Comparison of ENCODE assay signal across 18 cellular contexts in the genomic region with DNA sequence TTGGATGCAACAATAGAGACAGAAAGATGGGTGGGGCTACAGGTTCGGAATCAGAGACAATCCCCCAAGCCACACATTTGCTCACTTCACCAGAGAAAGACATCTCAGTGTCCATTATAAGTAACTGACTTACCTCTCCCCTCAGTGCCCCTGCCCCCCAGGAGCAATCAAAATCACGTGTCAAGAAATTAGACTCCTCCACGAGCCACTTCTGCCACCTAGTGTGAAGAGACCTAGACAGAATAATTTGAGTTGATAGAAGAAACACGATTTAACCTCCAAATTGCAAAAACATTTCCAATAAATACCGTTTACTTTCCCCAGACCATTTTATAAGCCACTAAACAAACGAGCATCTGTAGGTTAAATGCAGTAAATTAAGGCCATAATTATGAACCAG.
DNase-seq lines count a peak whose midpoint lies in the region; ATAC-seq, FAIRE-seq and TF ChIP-seq lines count a peak whose summit lies in the region.
"Had no signal": no experiment of that assay in that cellular context is flagged by ENCODE, and none has a peak within 500 bp of the region (broad histone marks: within the 10 kb centered on the region; RNA-seq: fewer than 3 reads in every experiment).

No MANE protein-coding gene starts in this region.

- H3K4ac ChIP-seq in H1 (replicated peaks; ENCODE audit: insufficient read length, low read depth, low read length): no peak overlapping the region

- H3K4me1 ChIP-seq in OCI-LY1 (ENCODE audit: insufficient read depth, low read length, severe bottlenecking) (no peaks in the 10 kb centered on the region), H1 (replicated peaks in 1 of 4; ENCODE audit: control insufficient read depth in 3 of 4, insufficient read depth in 4 of 4, low read length in 3 of 4) (no peaks in the 10 kb centered on the region), uterus (no peaks in the 10 kb centered on the region)
- H3K4me1 ChIP-seq: Caco-2, neural progenitor cell had no signal

- DNase-seq in NCI-H1417 (lab: John Stamatoyannopoulos, UW) (peak in 2 of 3 experiments; percentile 37 to 64), NCI-H1417 treated with DMSO at 0.1 percent for 48 hours (lab: John Stamatoyannopoulos, UW) (no peak), DMS 273 (lab: John Stamatoyannopoulos, UW; ENCODE audit: unreplicated experiment) (peak; percentile 74), H1 (ENCODE audit: low read depth in 1 of 2, low spot score in 2 of 2) (no peak), T-helper 1 cell (no peak), uterus (no peak)
- DNase-seq: activated CD4-positive, alpha-beta T cell treated with anti-CD3 and anti-CD28 coated beads, Interleukin-2, amount 10 ng/mL, durations not matched to agents 24 days and 14 days; Caco-2; mesenchymal stem cell; NCI-H1092; NCI-H526 treated with DMSO at 0.1 percent for 48 hours; SHP77 treated with DMSO at 0.1 percent for 48 hours had no signal

- no peaks in the 10 kb centered on the region for H3F3A ChIP-seq in OCI-LY1 (ENCODE audit: insufficient read depth, low read length)

- no peak overlapping the region for H2BK12ac ChIP-seq in H1 (ENCODE audit: low read depth, low read length)

- no peak for ATAC-seq in HG03378 (IDR thresholded peaks at IDR 0.05; ENCODE audit: unreplicated experiment)

- intact Hi-C loops in uterus (cut with DNase I; ENCODE audit: low total_unique reads): no loop called here

- H3K14ac ChIP-seq in H1 (ENCODE audit: insufficient read length): no peak overlapping the region

- TF ChIP-seq EP300 in H1 (IDR thresholded peaks at IDR 0.05; ENCODE audit: borderline replicate concordance in 1 of 2, low read depth in 2 of 2, low read length in 2 of 2): no peak

- H2BK15ac ChIP-seq in H1 (ENCODE audit: low read length): no peak overlapping the region

- H3K79me2 ChIP-seq in OCI-LY1 (ENCODE audit: insufficient read depth, low read length) (no peaks in the 10 kb centered on the region), H1 (ENCODE audit: control insufficient read depth in 1 of 2, insufficient read depth in 2 of 2, low read length in 2 of 2) (no peaks in the 10 kb centered on the region)

- H3K9me2 ChIP-seq in OCI-LY1 (ENCODE audit: low read depth, low read length): no peaks in the 10 kb centered on the region

- H3K27ac ChIP-seq in OCI-LY1 (ENCODE audit: low read depth, low read length, poor library complexity, severe bottlenecking) (no peak overlapping the region), H1 (ENCODE audit: low read depth, low read length) (no peak overlapping the region), uterus (no peak overlapping the region)
- H3K27ac ChIP-seq: cardiac muscle cell, neural progenitor cell, suprapubic skin had no signal

- CTCF ChIA-PET in H1 (lab: Charles Lee; ENCODE audit: partially characterized antibody): interaction anchor here (0.9 to 1.4 kb wide), 2 partner anchors 10 to 20 kb away, joined by 3 to 4 read pairs; no protein-coding TSS in a partner anchor

- H2AFZ ChIP-seq in OCI-LY1 (ENCODE audit: low read length) (no peak overlapping the region), H1 (ENCODE audit: low read length) (no peak overlapping the region)
- H2AFZ ChIP-seq: neural progenitor cell had no signal

- H3K36me3 ChIP-seq in OCI-LY1 (ENCODE audit: insufficient read depth, low read length) (no peaks in the 10 kb centered on the region), H1 (ENCODE audit: control insufficient read depth in 2 of 4, insufficient read depth in 4 of 4, low read length in 3 of 4) (no peaks in the 10 kb centered on the region), uterus (no peaks in the 10 kb centered on the region)
- H3K36me3 ChIP-seq: cardiac muscle cell, neural progenitor cell, suprapubic skin had no signal

- H4K8ac ChIP-seq in H1 (ENCODE audit: extremely low read depth, insufficient read depth, low read length): no peak overlapping the region

- no peaks in the 10 kb centered on the region for H4K20me1 ChIP-seq in OCI-LY1 (ENCODE audit: insufficient read depth, low read length)
- H4K20me1 ChIP-seq in H1 (replicated peaks in 1 of 2; ENCODE audit: control insufficient read depth in 1 of 2, insufficient read depth in 2 of 2, low read length in 2 of 2): no peaks in the 10 kb centered on the region

- H2BK20ac ChIP-seq in H1 (ENCODE audit: low read length): no peak overlapping the region

- H3K18ac ChIP-seq in H1 (ENCODE audit: extremely low read depth, low read length): no peak overlapping the region

- H2AK5ac ChIP-seq in H1 (ENCODE audit: low read depth, low read length): no peak overlapping the region

- no peaks in the 10 kb centered on the region for H3K79me1 ChIP-seq in H1 (ENCODE audit: low read depth, low read length)

- H3K27me3 ChIP-seq in OCI-LY1 (ENCODE audit: insufficient read depth, low read length): no peaks in the 10 kb centered on the region
- H3K27me3 ChIP-seq in H1 (replicated peaks in 1 of 4; ENCODE audit: control insufficient read depth in 3 of 4, extremely low read depth in 1 of 4, insufficient read depth in 3 of 4, low read length in 3 of 4): no peaks in the 10 kb centered on the region
- H3K27me3 ChIP-seq in uterus: no peaks in the 10 kb centered on the region
- H3K27me3 ChIP-seq: cardiac muscle cell, neural progenitor cell, suprapubic skin had no signal

- no peak overlapping the region for H2BK120ac ChIP-seq in H1 (replicated peaks; ENCODE audit: low read depth, low read length)

- POLR2A ChIA-PET in H1 (lab: Charles Lee; ENCODE audit: partially characterized antibody): no interaction called here

- H3K23me2 ChIP-seq in H1 (ENCODE audit: low read depth, low read length): no peaks in the 10 kb centered on the region

- no peak overlapping the region for H3K56ac ChIP-seq in H1 (replicated peaks; ENCODE audit: insufficient read length, low read depth, low read length)

- peak; percentile 30 to 35 for TF ChIP-seq RAD21 in H1 (IDR thresholded peaks at IDR 0.05 in 1 of 2, conservative IDR thresholded peaks at IDR 0.05 in 1 of 2; ENCODE audit: low read depth in 2 of 2, low read length in 2 of 2)

- H4K91ac ChIP-seq in H1 (replicated peaks; ENCODE audit: insufficient read length, low read length): no peak overlapping the region

- no peak for TF ChIP-seq POLR2A in H1 (IDR thresholded peaks at IDR 0.05; ENCODE audit: control extremely low read depth in 1 of 2, low read depth in 2 of 2, low read length in 2 of 2)
- TF ChIP-seq POLR2A in uterus (IDR thresholded peaks at IDR 0.05): no peak

- WGBS in H1 (ENCODE audit: extremely low coverage in 1 of 2, insufficient coverage in 1 of 2, insufficient read length in 1 of 2, insufficient replicate concordance in 2 of 2, low coverage in 1 of 2, low lambda C conversion rate in 2 of 2, missing lambda C conversion rate in 1 of 2), 2 experiments: 87% methylated on average over 6 of the region's 6 CpGs; no CpG with 5 or more reads in 1 of the 2 experiments

- H3K4me3 ChIP-seq in OCI-LY1 (ENCODE audit: low read depth, low read length, poor library complexity, severe bottlenecking): no peak overlapping the region
- no peak overlapping the region for H3K4me3 ChIP-seq in H1 (ENCODE audit: extremely low read depth in 1 of 4, insufficient read depth in 2 of 4, low read depth in 3 of 4, low read length in 4 of 4)
- H3K4me3 ChIP-seq in uterus: no peak overlapping the region
- H3K4me3 ChIP-seq: cardiac muscle cell, neural progenitor cell, suprapubic skin had no signal

- no peak overlapping the region for H3K9ac ChIP-seq in OCI-LY1 (ENCODE audit: low read length)
- H3K9ac ChIP-seq in H1 (replicated peaks in 1 of 4; ENCODE audit: extremely low read depth in 1 of 4, low read depth in 3 of 4, low read length in 3 of 4): no peak overlapping the region
- H3K9ac ChIP-seq: neural progenitor cell had no signal

- H3K4me2 ChIP-seq in OCI-LY1 (ENCODE audit: low read length) (no peak overlapping the region), H1 (ENCODE audit: insufficient read depth in 1 of 2, low read depth in 2 of 2, low read length in 2 of 2) (no peak overlapping the region)
- H3K4me2 ChIP-seq: neural progenitor cell had no signal

- H3K9me3 ChIP-seq in OCI-LY1 (ENCODE audit: low read length) (no peaks in the 10 kb centered on the region), H1 (ENCODE audit: insufficient read depth in 2 of 2, low read depth in 1 of 2, low read length in 1 of 2) (no peaks in the 10 kb centered on the region), uterus (no peaks in the 10 kb centered on the region)
- H3K9me3 ChIP-seq: Caco-2, suprapubic skin had no signal

- no peak overlapping the region for H2BK5ac ChIP-seq in H1 (ENCODE audit: low read depth, low read length)

- no peak for FAIRE-seq in H1 (lab: Jason Lieb, UNC)
- FAIRE-seq: A204.1 had no signal

- TF ChIP-seq CTCF in OCI-LY1 (IDR thresholded peaks at IDR 0.05; ENCODE audit: low read length): peak; percentile 6; the same call in 1 of the 2 replicates
- peak in 1 of 3 experiments; percentile 5; a peak in 1 of 4 replicates for TF ChIP-seq CTCF in H1 (IDR thresholded peaks at IDR 0.05; ENCODE audit: control extremely low read depth in 1 of 3, insufficient read depth in 1 of 3, low read depth in 1 of 3, low read length in 3 of 3)
- TF ChIP-seq CTCF in uterus (IDR thresholded peaks at IDR 0.05): no peak

- no peak overlapping the region for H4K5ac ChIP-seq in H1 (ENCODE audit: insufficient read length, low read depth, low read length)

- H3K23ac ChIP-seq in H1 (ENCODE audit: insufficient read length): no peak overlapping the region

TF ChIP-seq in H1, 55 proteins besides CTCF, POLR2A, EP300 and RAD21 (continues in another document):
- TF ChIP-seq EZH2 (IDR thresholded peaks at IDR 0.05; ENCODE audit: low read depth, low read length, severe bottlenecking) (no peak), RNF2 (IDR thresholded peaks at IDR 0.05; ENCODE audit: borderline replicate concordance, low read depth, low read length, missing control alignments, poor library complexity, severe bottlenecking) (no peak), BCL11A (IDR thresholded peaks at IDR 0.05; ENCODE audit: low read depth in 2 of 2, low read length in 2 of 2) (no peak), TEAD4 (IDR thresholded peaks at IDR 0.05; ENCODE audit: low read depth, low read length) (no peak), SIRT6 (IDR thresholded peaks at IDR 0.05; ENCODE audit: low read length) (no peak), SP1 (IDR thresholded peaks at IDR 0.05; ENCODE audit: low read depth, low read length) (no peak), NRF1 (IDR thresholded peaks at IDR 0.05; ENCODE audit: low read depth, low read length) (no peak), GTF2F1 (IDR thresholded peaks at IDR 0.05; ENCODE audit: borderline replicate concordance, low read depth, low read length) (no peak), SIN3A (conservative IDR thresholded peaks at IDR 0.05 in 1 of 2, IDR thresholded peaks at IDR 0.05 in 1 of 2; ENCODE audit: low read depth in 1 of 2, low read length in 2 of 2) (no peak), KDM5A (IDR thresholded peaks at IDR 0.05; ENCODE audit: low read length) (no peak), POU5F1 (IDR thresholded peaks at IDR 0.05; ENCODE audit: low read depth, low read length) (no peak), TCF12 (IDR thresholded peaks at IDR 0.05; ENCODE audit: low read depth, low read length) (no peak), EGR1 (IDR thresholded peaks at IDR 0.05; ENCODE audit: borderline replicate concordance, low read depth, low read length) (no peak)

Comparison
In these comparisons a context has a peak if more than half of its experiments do, and no peak if none do; other contexts are left out.
1. DNase-seq: peak in NCI-H1417 (2 of 3) and DMS 273 (single experiment); none in NCI-H1417 treated with DMSO at 0.1 percent for 48 hours (single experiment), H1 (0 of 2), T-helper 1 cell (0 of 5) and uterus (0 of 2).